In the genomic region with DNA sequence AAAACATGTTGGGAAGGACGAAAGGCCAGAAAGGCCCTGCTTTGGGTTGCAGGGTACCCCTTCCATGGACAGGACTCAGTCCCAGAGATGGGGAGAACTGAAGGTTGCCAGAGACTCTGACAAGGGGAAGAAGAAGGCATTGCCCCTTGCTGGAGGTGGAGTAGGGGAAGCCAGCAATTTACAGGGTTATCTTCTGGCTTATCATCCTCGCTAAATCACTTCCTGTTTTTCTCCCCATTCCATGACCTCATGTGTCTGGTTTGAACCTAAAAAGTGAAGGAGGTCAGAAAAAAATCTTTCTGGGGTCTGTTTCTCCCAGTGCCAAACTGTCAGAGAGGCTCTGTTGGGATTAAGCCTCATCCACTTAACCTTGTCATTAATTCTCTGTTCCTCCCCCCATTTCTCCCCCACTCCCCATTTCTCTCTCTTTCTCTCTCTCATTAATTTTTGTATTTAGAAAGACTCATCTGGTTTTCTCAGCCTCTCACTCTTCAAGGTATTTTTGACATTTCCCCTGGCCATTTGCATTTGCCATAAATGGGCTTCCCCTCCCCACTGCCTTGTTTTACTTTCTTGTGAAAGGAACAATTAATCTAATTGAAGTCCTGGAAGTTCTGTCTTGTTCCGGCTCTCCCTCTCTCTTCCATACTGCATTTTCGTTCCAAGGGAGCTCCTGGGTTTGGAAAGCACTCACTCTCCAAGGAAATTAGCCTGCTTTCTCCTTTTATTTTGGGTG, we compare ENCODE assay signal across 10 cellular contexts. TPM values are rescaled to one million over a fixed set of nuclear protein-coding genes. Genes with fewer than 3 reads are reported as not detected.
DNase-seq lines count a peak whose midpoint lies in the region; ATAC-seq, FAIRE-seq and TF ChIP-seq lines count a peak whose summit lies in the region.
"Had no signal": no experiment of that assay in that cellular context is flagged by ENCODE, and none has a peak within 500 bp of the region (broad histone marks: within the 10 kb centered on the region; RNA-seq: fewer than 3 reads in every experiment).

No MANE protein-coding gene starts in this region.

- no peaks in the 10 kb centered on the region for H3K9me3 Mint-ChIP-seq in astrocyte (ENCODE audit: unreplicated experiment)
- H3K9me3 Mint-ChIP-seq: activated naive CD4-positive, alpha-beta T cell treated with anti-CD3 and anti-CD28 coated beads, Interleukin-2, amount 10 ng/mL, durations not matched to agents 7 days and 5 days had no signal

- H3K9me3 ChIP-seq in BLaER1 treated with 17β-estradiol and CSF1 and Interleukin-3, amounts not matched to agents 10 nM and 100 nM (replicated peaks in 1 of 11), result no peaks in the 10 kb centered on the region
- H3K9me3 ChIP-seq in Karpas-422 (ENCODE audit: low read length), result no peaks in the 10 kb centered on the region
- no peaks in the 10 kb centered on the region for H3K9me3 ChIP-seq in astrocyte (ENCODE audit: insufficient read depth, low read depth, low read length)
- no peaks in the 10 kb centered on the region for H3K9me3 ChIP-seq in mucosa of rectum (ENCODE audit: control insufficient read depth in 2 of 2, low read length in 2 of 2)
- H3K9me3 ChIP-seq: neutrophil had no signal

- TF ChIP-seq CTCF in astrocyte (IDR thresholded peaks at IDR 0.05; ENCODE audit: insufficient read depth, low read depth, low read length), result no peak

- H3K79me2 ChIP-seq in Karpas-422 (ENCODE audit: low read length) (no peaks in the 10 kb centered on the region), astrocyte (ENCODE audit: insufficient read depth, low read length) (peaks cover 58% of the 10 kb centered on the region)

- H3K27ac Mint-ChIP-seq in astrocyte (ENCODE audit: unreplicated experiment), result peak overlapping the region; percentile 97
- H3K27ac Mint-ChIP-seq: activated naive CD4-positive, alpha-beta T cell treated with anti-CD3 and anti-CD28 coated beads, Interleukin-2, amount 10 ng/mL, durations not matched to agents 7 days and 5 days had no signal

- ATAC-seq in GM18858 (IDR thresholded peaks at IDR 0.05; ENCODE audit: unreplicated experiment), result no peak

- peaks cover 25 to 99% (median 38%) of the 10 kb centered on the region in 10 experiments for H3K4me1 ChIP-seq in BLaER1 treated with 17β-estradiol and CSF1 and Interleukin-3, amounts not matched to agents 10 nM and 100 nM
- H3K4me1 ChIP-seq in Karpas-422 (ENCODE audit: low read length) (peaks cover 21% of the 10 kb centered on the region), astrocyte (ENCODE audit: insufficient read depth, low read length) (peaks cover 97% of the 10 kb centered on the region), mucosa of rectum (ENCODE audit: control insufficient read depth in 2 of 2, insufficient read depth in 2 of 2, low read length in 2 of 2) (peaks cover 0 to 2% of the 10 kb centered on the region in 2 donors)

- no peak overlapping the region for H3K4me3 ChIP-seq in BLaER1 treated with 17β-estradiol and CSF1 and Interleukin-3, amounts not matched to agents 10 nM and 100 nM
- H3K4me3 ChIP-seq in Karpas-422 (ENCODE audit: low read length) (peak overlapping the region; percentile 13; the same call in 1 of the 2 replicates), astrocyte (ENCODE audit: insufficient read depth, low read depth, low read length) (no peak overlapping the region), mucosa of rectum (ENCODE audit: low read length in 2 of 2) (no peak overlapping the region)

- peak overlapping the region; percentile 25 to 91 (median 48); a peak in 21 of 22 replicates for H3K4me2 ChIP-seq in BLaER1 treated with 17β-estradiol and CSF1 and Interleukin-3, amounts not matched to agents 10 nM and 100 nM
- peak overlapping the region; percentile 61 for H3K4me2 ChIP-seq in Karpas-422 (ENCODE audit: low read depth, low read length, poor library complexity, severe bottlenecking)
- peak overlapping the region; percentile 74 for H3K4me2 ChIP-seq in astrocyte (ENCODE audit: low read length)

- H2AFZ ChIP-seq in Karpas-422 (ENCODE audit: low read length) (peak overlapping the region; percentile 59; the same call in 1 of the 2 replicates), astrocyte (ENCODE audit: low read depth, low read length) (no peak overlapping the region)

- H3K9ac ChIP-seq in BLaER1 treated with 17β-estradiol and CSF1 and Interleukin-3, amounts not matched to agents 10 nM and 100 nM, result peak overlapping the region in 3 of 11 experiments; percentile 56 to 77 (median 63); a peak in 5 of 22 replicates
- H3K9ac ChIP-seq in Karpas-422 (ENCODE audit: low read length), result peak overlapping the region; percentile 22
- H3K9ac ChIP-seq in astrocyte (ENCODE audit: low read length), result peak overlapping the region; percentile 74
- no peak overlapping the region for H3K9ac ChIP-seq in mucosa of rectum (ENCODE audit: low read depth in 1 of 2, low read length in 2 of 2)

- DNase-seq in Karpas-422 (peak; percentile 53), astrocyte (ENCODE audit: low read depth) (no peak), AG08395 (ENCODE audit: low spot score) (no peak), Ammon's horn (ENCODE audit: low spot score) (no peak), urothelium cell line (ENCODE audit: low spot score) (no peak)
- DNase-seq: activated naive CD4-positive, alpha-beta T cell treated with anti-CD3 and anti-CD28 coated beads, Interleukin-2, amount 10 ng/mL, durations not matched to agents 7 days and 5 days had no signal

- peaks cover 87% of the 10 kb centered on the region for H3K4me1 Mint-ChIP-seq in astrocyte (ENCODE audit: low read depth, unreplicated experiment)

- peak overlapping the region in 6 of 11 experiments; percentile 5 to 87 (median 61); a peak in 9 of 22 replicates for H3K27ac ChIP-seq in BLaER1 treated with 17β-estradiol and CSF1 and Interleukin-3, amounts not matched to agents 10 nM and 100 nM
- H3K27ac ChIP-seq in Karpas-422 (ENCODE audit: low read length) (no peak overlapping the region), astrocyte (ENCODE audit: low read depth, low read length) (peak overlapping the region; percentile 97), mucosa of rectum (ENCODE audit: low read depth in 2 of 2, low read length in 2 of 2) (peak overlapping the region; percentile 58 to 69)
- H3K27ac ChIP-seq: neutrophil had no signal

- H3K27me3 Mint-ChIP-seq in astrocyte (ENCODE audit: low read depth, unreplicated experiment), result no peaks in the 10 kb centered on the region

- H3K4me3 Mint-ChIP-seq in astrocyte (ENCODE audit: unreplicated experiment), result peak overlapping the region; percentile 47
- H3K4me3 Mint-ChIP-seq: activated naive CD4-positive, alpha-beta T cell treated with anti-CD3 and anti-CD28 coated beads, Interleukin-2, amount 10 ng/mL, durations not matched to agents 7 days and 5 days had no signal

- H3K27me3 ChIP-seq in BLaER1 treated with 17β-estradiol and CSF1 and Interleukin-3, amounts not matched to agents 10 nM and 100 nM, result no peaks in the 10 kb centered on the region
- H3K27me3 ChIP-seq in Karpas-422 (ENCODE audit: low read length) (no peaks in the 10 kb centered on the region), astrocyte (ENCODE audit: insufficient read depth, low read length) (no peaks in the 10 kb centered on the region), mucosa of rectum (ENCODE audit: control insufficient read depth in 2 of 2, insufficient read depth in 2 of 2, low read length in 2 of 2) (no peaks in the 10 kb centered on the region)

- peaks cover 11% of the 10 kb centered on the region for H3K36me3 Mint-ChIP-seq in astrocyte (ENCODE audit: low read depth, unreplicated experiment)
- H3K36me3 Mint-ChIP-seq: activated naive CD4-positive, alpha-beta T cell treated with anti-CD3 and anti-CD28 coated beads, Interleukin-2, amount 10 ng/mL, durations not matched to agents 7 days and 5 days had no signal

- no peaks in the 10 kb centered on the region for H4K20me1 ChIP-seq in BLaER1 treated with 17β-estradiol and CSF1 and Interleukin-3, amounts not matched to agents 10 nM and 100 nM
- H4K20me1 ChIP-seq in Karpas-422 (ENCODE audit: insufficient read depth, low read depth, low read length) (no peaks in the 10 kb centered on the region), astrocyte (ENCODE audit: insufficient read depth, low read length) (no peaks in the 10 kb centered on the region)

- H3K36me3 ChIP-seq in BLaER1 treated with 17β-estradiol and CSF1 and Interleukin-3, amounts not matched to agents 10 nM and 100 nM, result peaks cover 0 to 13% (median 0%) of the 10 kb centered on the region in 11 experiments; a peak in 1 of 22 replicates
- H3K36me3 ChIP-seq in Karpas-422 (ENCODE audit: insufficient read depth, low read length) (no peaks in the 10 kb centered on the region), astrocyte (ENCODE audit: insufficient read depth, low read length) (peaks cover 3% of the 10 kb centered on the region), mucosa of rectum (ENCODE audit: control insufficient read depth in 2 of 2, insufficient read depth in 2 of 2, low read length in 2 of 2) (no peaks in the 10 kb centered on the region)
- H3K36me3 ChIP-seq: neutrophil had no signal

- FAIRE-seq in astrocyte (lab: Jason Lieb, UNC), result no peak
- FAIRE-seq in urothelium cell line (lab: Jason Lieb, UNC), result no peak

- H3K9me2 ChIP-seq in Karpas-422 (replicated peaks; ENCODE audit: insufficient read depth, low read length), result no peaks in the 10 kb centered on the region

RNA-seq across cellular contexts. Expression of a gene that starts 17.4 kb away (rescaled TPM):
- 4.4 and 7.2 TPM in 2 replicates for total RNA-seq in Karpas-422 (2014; rRNA removed; shearing (Covaris generic); ENCODE audit: low replicate concordance)
- total RNA-seq in astrocyte, result 68.5 and 76.7 TPM in 2 replicates

Comparison
In these comparisons a context has a peak if more than half of its experiments do, and no peak if none do; other contexts are left out.
1. H3K9ac ChIP-seq: peak in Karpas-422 (single experiment) and astrocyte (single experiment); none in mucosa of rectum (0 of 2).
2. Peak in every context shown above with its lines, with median percentiles within 50 percentile points of each other: H3K4me2 ChIP-seq.